19 cellular contexts compared by ENCODE assay signal in genomic region chr11:445765-446588, GRCh38. TPM values are rescaled to one million over a fixed set of nuclear protein-coding genes. Genes with fewer than 3 reads are reported as not detected.
DNase-seq lines count a peak whose midpoint lies in the region; ATAC-seq and TF ChIP-seq lines count a peak whose summit lies in the region.
"Had no signal": no experiment of that assay in that cellular context is flagged by ENCODE, and none has a peak within 500 bp of the region (broad histone marks: within the 10 kb centered on the region; RNA-seq: fewer than 3 reads in every experiment).

No MANE protein-coding gene starts in this region.

- TF ChIP-seq POLR2A in IMR-90 (IDR thresholded peaks at IDR 0.05; ENCODE audit: low read depth, low read length), result no peak

- CTCF ChIA-PET in activated CD4-positive, alpha-beta T cell treated with anti-CD3 and anti-CD28 coated beads, Interleukin-2, amount 10 ng/mL, durations not matched to agents 7 days and 5 days (lab: Charles Lee), result interaction anchor here (0.6 to 5.2 kb wide), 4 partner anchors 15 to 239 kb away, joined by 3 to 20 read pairs (median 4); partner anchors contain the start of genes BET1L, RIC8A and SIGIRR
- CTCF ChIA-PET in IMR-90 (lab: Yijun Ruan, JAX), result no interaction called here

- H4K20me1 ChIP-seq in IMR-90 (ENCODE audit: insufficient read depth, low read length), result peaks cover 3% of the 10 kb centered on the region; the same call in 1 of the 2 replicates
- no peaks in the 10 kb centered on the region for H4K20me1 ChIP-seq in neural progenitor cell (ENCODE audit: low read depth)
- no peaks in the 10 kb centered on the region for H4K20me1 ChIP-seq in H9 (ENCODE audit: control insufficient read depth, insufficient read depth, insufficient read length)

- H3K9me3 ChIP-seq in IMR-90 (ENCODE audit: control insufficient read depth, insufficient read depth, low read length) (no peaks in the 10 kb centered on the region), colonic mucosa (no peaks in the 10 kb centered on the region), neural progenitor cell (ENCODE audit: low read depth) (no peaks in the 10 kb centered on the region), H9 (ENCODE audit: control insufficient read depth, low read depth, low read length) (no peaks in the 10 kb centered on the region)
- H3K9me3 ChIP-seq: body of pancreas, SJSA1, tibial nerve had no signal

- ATAC-seq in IMR-90 (ENCODE audit: low read depth), result no peak
- ATAC-seq: body of pancreas, left lobe of liver, natural killer cell had no signal

- H3K79me2 ChIP-seq in neural progenitor cell (ENCODE audit: low read depth) (peaks cover 17% of the 10 kb centered on the region), H9 (ENCODE audit: insufficient read depth, low read length) (no peaks in the 10 kb centered on the region; the same call in 1 of the 2 replicates)

- peak overlapping the region; percentile 69 for H3K27ac Mint-ChIP-seq in activated CD4-positive, alpha-beta T cell treated with anti-CD3 and anti-CD28 coated beads, Interleukin-2, amount 10 ng/mL, durations not matched to agents 7 days and 5 days
- no peak overlapping the region for H3K27ac Mint-ChIP-seq in activated CD4-positive, alpha-beta T cell treated with anti-CD3 and anti-CD28 coated beads, Interleukin-2, amount 10 ng/mL, durations not matched to agents 24 days and 14 days
- H3K27ac Mint-ChIP-seq in neural progenitor cell (peak overlapping the region; percentile 85), H9 (0 out of 7 replicates have a peak overlapping the region, but pooled peaks of 1 of the 3 experiments have one; percentile 44)
- H3K27ac Mint-ChIP-seq: activated CD4-positive, alpha-beta memory T cell treated with anti-CD3 and anti-CD28 coated beads, Interleukin-2, amount 10 ng/mL, durations not matched to agents 7 days and 5 days; natural killer cell had no signal

- H3K18ac ChIP-seq in IMR-90 (ENCODE audit: low read depth, low read length) (no peak overlapping the region), H9 (ENCODE audit: insufficient read length, low read depth, low read length) (no peak overlapping the region)

- in situ Hi-C loops in IMR-90 (cut with MboI; ENCODE audit: low sequenced_read_pairs), result no loop called here

- POLR2A ChIA-PET in activated CD4-positive, alpha-beta T cell treated with anti-CD3 and anti-CD28 coated beads, Interleukin-2, amount 10 ng/mL, durations not matched to agents 7 days and 5 days (lab: Charles Lee), result no interaction called here
- POLR2A ChIA-PET in IMR-90 (lab: Charles Lee; ENCODE audit: unreplicated experiment), result no interaction called here

- no peaks in the 10 kb centered on the region for H3K36me3 ChIP-seq in IMR-90 (ENCODE audit: control insufficient read depth, insufficient read depth, low read length)
- no peaks in the 10 kb centered on the region for H3K36me3 ChIP-seq in colonic mucosa
- no peaks in the 10 kb centered on the region for H3K36me3 ChIP-seq in neural progenitor cell
- H3K36me3 ChIP-seq: tibial nerve had no signal

- H3K9ac ChIP-seq in IMR-90 (ENCODE audit: low read depth, low read length) (no peak overlapping the region), colonic mucosa (ENCODE audit: low read depth in 2 of 2, low read length in 2 of 2) (peak overlapping the region; percentile 73 to 92), neural progenitor cell (no peak overlapping the region), H9 (ENCODE audit: extremely low read depth, insufficient read length, low read length) (no peak overlapping the region)

- H3K4ac ChIP-seq in IMR-90 (ENCODE audit: low read depth, low read length) (no peak overlapping the region), H9 (ENCODE audit: low read depth, low read length) (no peak overlapping the region)

- peak overlapping the region; percentile 5 for H2AK9ac ChIP-seq in IMR-90 (replicated peaks; ENCODE audit: low read depth, low read length, poor library complexity)

- H3K27me3 ChIP-seq in IMR-90 (ENCODE audit: control insufficient read depth, insufficient read depth, low read length) (peaks cover 21% of the 10 kb centered on the region; the same call in 1 of the 2 replicates), colonic mucosa (no peaks in the 10 kb centered on the region), neural progenitor cell (no peaks in the 10 kb centered on the region), H9 (ENCODE audit: insufficient read depth, low read length) (no peaks in the 10 kb centered on the region)
- H3K27me3 ChIP-seq: body of pancreas, SJSA1 had no signal

- H3K56ac ChIP-seq in IMR-90 (ENCODE audit: extremely low read depth, insufficient read depth, low read length), result no peak overlapping the region
- H3K56ac ChIP-seq in H9 (ENCODE audit: insufficient read length, low read depth, low read length), result no peak overlapping the region

- H4K8ac ChIP-seq in IMR-90 (ENCODE audit: low read depth in 2 of 2, low read length in 2 of 2) (no peak overlapping the region), H9 (replicated peaks; ENCODE audit: insufficient read length, low read depth, low read length) (no peak overlapping the region)

- H3K27ac ChIP-seq in IMR-90 (ENCODE audit: insufficient read depth, low read length) (no peak overlapping the region), colonic mucosa (peak overlapping the region; percentile 85), neural progenitor cell (no peak overlapping the region), H9 (ENCODE audit: insufficient read length, low read depth, low read length) (no peak overlapping the region)
- H3K27ac ChIP-seq: body of pancreas, HL-60, SJSA1 had no signal

- H3K14ac ChIP-seq in IMR-90 (replicated peaks; ENCODE audit: low read depth, low read length) (no peak overlapping the region), H9 (ENCODE audit: insufficient read depth, low read length) (no peak overlapping the region)

- BruUV-seq in IMR-90 (replicated peaks; lab: Mats Ljungman, UMichigan), result no TSS peak

- no peak for TF ChIP-seq RAD21 in IMR-90 (IDR thresholded peaks at IDR 0.05; ENCODE audit: low read length)

- H2AK5ac ChIP-seq in IMR-90 (ENCODE audit: low read depth, low read length) (no peak overlapping the region), H9 (ENCODE audit: insufficient read length, low read length) (no peak overlapping the region)

- H4K5ac ChIP-seq in IMR-90 (ENCODE audit: low read depth, low read length), result no peak overlapping the region
- H4K5ac ChIP-seq in H9 (ENCODE audit: insufficient read length, low read depth, low read length), result no peak overlapping the region

- dilution Hi-C loops in IMR-90 (cut with HindIII; ENCODE audit: low sequenced_read_pairs, unreplicated experiment), result no loop called here

- no peak overlapping the region for H4K91ac ChIP-seq in IMR-90 (ENCODE audit: insufficient read depth, low read depth, low read length)
- no peak overlapping the region for H4K91ac ChIP-seq in H9 (ENCODE audit: insufficient read length, low read depth, low read length)

- peaks cover 10% of the 10 kb centered on the region for H3K23me2 ChIP-seq in H9 (ENCODE audit: insufficient read length, low read depth, low read length, poor library complexity, severe bottlenecking)

- intact Hi-C loops in activated CD4-positive, alpha-beta T cell treated with anti-CD3 and anti-CD28 coated beads, Interleukin-2, amount 10 ng/mL, durations not matched to agents 24 days and 14 days (cut with micrococcal nuclease), result no loop called here
- intact Hi-C loops in IMR-90 (cut with micrococcal nuclease) (loop anchor here (5.0 to 10.0 kb wide), 2 partner anchors 81 to 239 kb away; partner anchors contain the start of genes B4GALNT4, BET1L and RIC8A), colonic mucosa (cut with DNase I) (loop anchor here (5.0 kb wide), 1 partner anchor 39 kb away; no protein-coding TSS in a partner anchor)

- H3K4me2 ChIP-seq in IMR-90 (ENCODE audit: low read depth, low read length) (no peak overlapping the region), neural progenitor cell (no peak overlapping the region), H9 (ENCODE audit: insufficient read depth, insufficient read length, low read length) (no peak overlapping the region)

- H3K4me1 ChIP-seq in IMR-90 (ENCODE audit: control insufficient read depth, insufficient read depth, low read length) (peaks cover 3% of the 10 kb centered on the region; the same call in 1 of the 2 replicates), colonic mucosa (peaks cover 8% of the 10 kb centered on the region), neural progenitor cell (peaks cover 10% of the 10 kb centered on the region), H9 (ENCODE audit: insufficient read depth, low read length) (no peaks in the 10 kb centered on the region)

- no peak overlapping the region for H3K4me3 ChIP-seq in IMR-90 (ENCODE audit: insufficient read depth, low read depth, low read length)
- no peak overlapping the region for H3K4me3 ChIP-seq in colonic mucosa
- H3K4me3 ChIP-seq in neural progenitor cell, result no peak overlapping the region
- H3K4me3 ChIP-seq: body of pancreas, SJSA1, tibial nerve had no signal

- H2BK15ac ChIP-seq in IMR-90 (ENCODE audit: low read depth, low read length) (no peak overlapping the region), H9 (ENCODE audit: low read depth, low read length) (no peak overlapping the region)

- DNase-seq in activated CD4-positive, alpha-beta T cell treated with anti-CD3 and anti-CD28 coated beads, Interleukin-2, amount 10 ng/mL, durations not matched to agents 7 days and 5 days, result no peak
- DNase-seq in activated CD4-positive, alpha-beta T cell treated with anti-CD3 and anti-CD28 coated beads, Interleukin-2, amount 10 ng/mL, durations not matched to agents 24 days and 14 days, result no peak
- DNase-seq in IMR-90 (no peak), colonic mucosa (peak; percentile 84), neural progenitor cell (ENCODE audit: low spot score) (no peak), H9 (no peak), activated gamma-delta T cell (lab: John Stamatoyannopoulos, UW) (no peak), HT-29 (ENCODE audit: low spot score) (no peak)
- DNase-seq: activated CD4-positive, alpha-beta memory T cell treated with anti-CD3 and anti-CD28 coated beads, Interleukin-2, amount 10 ng/mL, durations not matched to agents 7 days and 5 days; body of pancreas; Karpas-422; natural killer cell; NK-92 treated with Interleukin-12 subunit alpha and Interleukin-12 subunit beta, amount 100 ng/mL, for 24 hours; stimulated activated CD4-positive, alpha-beta T cell treated with anti-CD3 and anti-CD28 coated beads, Interleukin-2, amount 100 ng/mL, for 48 hours; stimulated activated CD8-positive, alpha-beta memory T cell treated with anti-CD3 and anti-CD28 coated beads, Interleukin-4, amount 100 ng/mL, for 48 hours had no signal

- H3K4me1 Mint-ChIP-seq in activated CD4-positive, alpha-beta T cell treated with anti-CD3 and anti-CD28 coated beads, Interleukin-2, amount 10 ng/mL, durations not matched to agents 7 days and 5 days, result peaks cover 23% of the 10 kb centered on the region
- peaks cover 8% of the 10 kb centered on the region for H3K4me1 Mint-ChIP-seq in activated CD4-positive, alpha-beta T cell treated with anti-CD3 and anti-CD28 coated beads, Interleukin-2, amount 10 ng/mL, durations not matched to agents 24 days and 14 days
- H3K4me1 Mint-ChIP-seq in neural progenitor cell (peaks cover 19% of the 10 kb centered on the region), H9 (peaks cover 11 to 17% of the 10 kb centered on the region in 2 experiments)

- H3K9me3 Mint-ChIP-seq in activated CD4-positive, alpha-beta T cell treated with anti-CD3 and anti-CD28 coated beads, Interleukin-2, amount 10 ng/mL, durations not matched to agents 7 days and 5 days, result no peaks in the 10 kb centered on the region
- no peaks in the 10 kb centered on the region for H3K9me3 Mint-ChIP-seq in activated CD4-positive, alpha-beta T cell treated with anti-CD3 and anti-CD28 coated beads, Interleukin-2, amount 10 ng/mL, durations not matched to agents 24 days and 14 days
- no peaks in the 10 kb centered on the region for H3K9me3 Mint-ChIP-seq in neural progenitor cell
- peaks cover 0 to 2% of the 10 kb centered on the region in 2 experiments; a peak in 1 of 5 replicates for H3K9me3 Mint-ChIP-seq in H9
- H3K9me3 Mint-ChIP-seq: activated CD4-positive, alpha-beta memory T cell treated with anti-CD3 and anti-CD28 coated beads, Interleukin-2, amount 10 ng/mL, durations not matched to agents 7 days and 5 days; natural killer cell had no signal

- peaks cover 2% of the 10 kb centered on the region for H3K36me3 Mint-ChIP-seq in activated CD4-positive, alpha-beta T cell treated with anti-CD3 and anti-CD28 coated beads, Interleukin-2, amount 10 ng/mL, durations not matched to agents 7 days and 5 days (ENCODE audit: low read depth)
- peaks cover 2% of the 10 kb centered on the region for H3K36me3 Mint-ChIP-seq in activated CD4-positive, alpha-beta T cell treated with anti-CD3 and anti-CD28 coated beads, Interleukin-2, amount 10 ng/mL, durations not matched to agents 24 days and 14 days (ENCODE audit: low read depth)
- H3K36me3 Mint-ChIP-seq in neural progenitor cell, result peaks cover 2% of the 10 kb centered on the region
- no peaks in the 10 kb centered on the region; a peak in 1 of 7 replicates for H3K36me3 Mint-ChIP-seq in H9 (ENCODE audit: insufficient read depth in 1 of 3, low read depth in 3 of 3)
- H3K36me3 Mint-ChIP-seq: natural killer cell had no signal

- H3K27me3 Mint-ChIP-seq in activated CD4-positive, alpha-beta T cell treated with anti-CD3 and anti-CD28 coated beads, Interleukin-2, amount 10 ng/mL, durations not matched to agents 7 days and 5 days, result peaks cover 8% of the 10 kb centered on the region
- H3K27me3 Mint-ChIP-seq in activated CD4-positive, alpha-beta T cell treated with anti-CD3 and anti-CD28 coated beads, Interleukin-2, amount 10 ng/mL, durations not matched to agents 24 days and 14 days, result peaks cover 8% of the 10 kb centered on the region
- H3K27me3 Mint-ChIP-seq in neural progenitor cell (ENCODE audit: insufficient read depth, low read depth) (peaks cover 2% of the 10 kb centered on the region), H9 (ENCODE audit: low read depth) (peaks cover 5% of the 10 kb centered on the region)

- H2BK20ac ChIP-seq in IMR-90 (ENCODE audit: low read depth, low read length) (no peak overlapping the region), H9 (ENCODE audit: low read depth, low read length, poor library complexity, severe bottlenecking) (no peak overlapping the region)

- H2BK120ac ChIP-seq in IMR-90 (ENCODE audit: low read depth, low read length), result no peak overlapping the region
- no peak overlapping the region for H2BK120ac ChIP-seq in H9 (ENCODE audit: low read depth, low read length, poor library complexity, severe bottlenecking)

- H3T11ph ChIP-seq in H9 (ENCODE audit: low read length), result no peak overlapping the region

- H3K9me1 ChIP-seq in IMR-90 (ENCODE audit: insufficient read depth, low read length), result no peaks in the 10 kb centered on the region

- no peak overlapping the region for H2BK12ac ChIP-seq in H9 (ENCODE audit: insufficient read length, low read depth, low read length)

- H3K4me3 Mint-ChIP-seq in activated CD4-positive, alpha-beta T cell treated with anti-CD3 and anti-CD28 coated beads, Interleukin-2, amount 10 ng/mL, durations not matched to agents 7 days and 5 days, result no peak overlapping the region
- no peak overlapping the region for H3K4me3 Mint-ChIP-seq in activated CD4-positive, alpha-beta T cell treated with anti-CD3 and anti-CD28 coated beads, Interleukin-2, amount 10 ng/mL, durations not matched to agents 24 days and 14 days
- H3K4me3 Mint-ChIP-seq in neural progenitor cell (no peak overlapping the region), H9 (no peak overlapping the region)
- H3K4me3 Mint-ChIP-seq: natural killer cell had no signal

- H3K23ac ChIP-seq in IMR-90 (ENCODE audit: low read depth, low read length) (no peak overlapping the region), H9 (ENCODE audit: insufficient read length, low read depth, low read length) (no peak overlapping the region)

- H3K79me1 ChIP-seq in IMR-90 (ENCODE audit: low read depth in 1 of 2, low read length in 2 of 2), result peaks cover 0 to 12% of the 10 kb centered on the region in 2 experiments; a peak in 3 of 4 replicates
- no peaks in the 10 kb centered on the region for H3K79me1 ChIP-seq in H9 (ENCODE audit: insufficient read depth, low read depth, low read length, poor library complexity, severe bottlenecking)

- WGBS in IMR-90 (ENCODE audit: extremely low coverage in 2 of 2, insufficient read length in 1 of 2), 2 experiments, result 62% methylated on average over 7 of the region's 20 CpGs; no CpG with 5 or more reads in 1 of the 2 experiments
- no CpG with 5 or more reads among the region's 20 CpGs for WGBS in H9 (ENCODE audit: extremely low coverage, insufficient read length, low lambda C conversion rate)

- peak overlapping the region; percentile 58 for H2AFZ ChIP-seq in IMR-90 (replicated peaks; ENCODE audit: low read length, poor library complexity)
- H2AFZ ChIP-seq in neural progenitor cell (replicated peaks), result no peak overlapping the region
- no peak overlapping the region for H2AFZ ChIP-seq in H9 (ENCODE audit: low read length)

- peaks cover 30% of the 10 kb centered on the region for H3F3A ChIP-seq in neural progenitor cell (ENCODE audit: low read depth)

- H2BK5ac ChIP-seq in IMR-90 (ENCODE audit: low read depth, low read length, poor library complexity, severe bottlenecking) (no peak overlapping the region), H9 (ENCODE audit: insufficient read length, low read length) (no peak overlapping the region)

- no peak for TF ChIP-seq CTCF in IMR-90 (conservative IDR thresholded peaks at IDR 0.05; ENCODE audit: low read depth, low read length)
- TF ChIP-seq CTCF in colonic mucosa (IDR thresholded peaks at IDR 0.05), result no peak
- TF ChIP-seq CTCF in neural progenitor cell (IDR thresholded peaks at IDR 0.05), result no peak
- TF ChIP-seq CTCF in H9 (conservative IDR thresholded peaks at IDR 0.05), result no peak

RNA-seq across cellular contexts. Expression of gene PTDSS2, which starts 4.1 kb away (rescaled TPM):
- 10 to 100 TPM; 22.7 to 25.2 TPM for total RNA-seq in activated CD4-positive, alpha-beta T cell treated with anti-CD3 and anti-CD28 coated beads, Interleukin-2, amount 10 ng/mL, durations not matched to agents 7 days and 5 days
- 31.0 and 31.8 TPM in 2 replicates for total RNA-seq in activated CD4-positive, alpha-beta T cell treated with anti-CD3 and anti-CD28 coated beads, Interleukin-2, amount 10 ng/mL, durations not matched to agents 24 days and 14 days
- total RNA-seq in IMR-90 (2012; rRNA removed), result 21.4 and 23.5 TPM in 2 replicates
- 26.6 and 29.8 TPM in 2 replicates for polyA plus RNA-seq in IMR-90 (2012; rRNA removed)
- 32.6 and 35.1 TPM in 2 replicates for polyA plus RNA-seq in IMR-90 (2012; cell fraction: cytosol; rRNA removed)
- polyA plus RNA-seq in IMR-90 (2012; cell fraction: nucleus; rRNA removed; ENCODE audit: low replicate concordance), result 129 and 308 TPM in 2 replicates
- 10 to 100 TPM; 20.6 to 27.6 TPM for total RNA-seq in colonic mucosa
- 24.7 and 44.2 TPM in 2 replicates for total RNA-seq in neural progenitor cell (ENCODE audit: low replicate concordance)
- 53.4 and 55.3 TPM in 2 replicates for total RNA-seq in H9 (2021)
- total RNA-seq in HT-29 (2014; rRNA removed; shearing (Covaris generic)), result 56.6 and 63.4 TPM in 2 replicates

RNA-seq across cellular contexts. Expression of gene ANO9, which starts 4.2 kb away (rescaled TPM):
- total RNA-seq in activated CD4-positive, alpha-beta T cell treated with anti-CD3 and anti-CD28 coated beads, Interleukin-2, amount 10 ng/mL, durations not matched to agents 7 days and 5 days, result 10 to 100 TPM; 88.2 to 94.2 TPM
- 35.4 and 36.9 TPM in 2 replicates for total RNA-seq in activated CD4-positive, alpha-beta T cell treated with anti-CD3 and anti-CD28 coated beads, Interleukin-2, amount 10 ng/mL, durations not matched to agents 24 days and 14 days
- total RNA-seq in IMR-90 (2012; rRNA removed) (not detected in 2 replicates), colonic mucosa (100 to 1,000 TPM; 121 to 129 TPM), neural progenitor cell (ENCODE audit: low replicate concordance) (1.3 and 4.7 TPM in 2 replicates), H9 (2021) (12.3 and 13.1 TPM in 2 replicates)
- polyA plus RNA-seq in IMR-90 (2012; rRNA removed), result not detected in 2 replicates
- 0.01 TPM in 1 of 2 replicates, not detected in the other for polyA plus RNA-seq in IMR-90 (2012; cell fraction: cytosol; rRNA removed)
- polyA plus RNA-seq in IMR-90 (2012; cell fraction: nucleus; rRNA removed; ENCODE audit: low replicate concordance), result 0.18 and 0.23 TPM in 2 replicates
- total RNA-seq in HT-29 (2014; rRNA removed; shearing (Covaris generic)), result 63.7 and 94.0 TPM in 2 replicates
- total RNA-seq: SJSA1 had no signal

RNA-seq across cellular contexts. Expression of gene SIGIRR, which starts 31.2 kb away (rescaled TPM):
- total RNA-seq in activated CD4-positive, alpha-beta T cell treated with anti-CD3 and anti-CD28 coated beads, Interleukin-2, amount 10 ng/mL, durations not matched to agents 7 days and 5 days, result 100 to 1,000 TPM; 226 to 255 TPM
- 40.7 and 42.7 TPM in 2 replicates for total RNA-seq in activated CD4-positive, alpha-beta T cell treated with anti-CD3 and anti-CD28 coated beads, Interleukin-2, amount 10 ng/mL, durations not matched to agents 24 days and 14 days
- total RNA-seq in IMR-90 (2012; rRNA removed), result 9.4 and 10.9 TPM in 2 replicates
- polyA plus RNA-seq in IMR-90 (2012; rRNA removed), result 27.6 and 33.8 TPM in 2 replicates
- 42.2 and 46.1 TPM in 2 replicates for polyA plus RNA-seq in IMR-90 (2012; cell fraction: cytosol; rRNA removed)
- polyA plus RNA-seq in IMR-90 (2012; cell fraction: nucleus; rRNA removed; ENCODE audit: low replicate concordance), result 45.4 and 109 TPM in 2 replicates
- total RNA-seq in colonic mucosa, result 100 to 1,000 TPM in 1 of 2 donors, 10 to 100 TPM in 1; 91.4 to 177 TPM
- 5.4 and 8.4 TPM in 2 replicates for total RNA-seq in neural progenitor cell (ENCODE audit: low replicate concordance)
- total RNA-seq in H9 (2021), result 85.7 and 89.7 TPM in 2 replicates
- 295 and 312 TPM in 2 replicates for total RNA-seq in HT-29 (2014; rRNA removed; shearing (Covaris generic))

RNA-seq across cellular contexts. Expression of gene PKP3, which starts 52.0 kb away (rescaled TPM):
- not detected for total RNA-seq in activated CD4-positive, alpha-beta T cell treated with anti-CD3 and anti-CD28 coated beads, Interleukin-2, amount 10 ng/mL, durations not matched to agents 7 days and 5 days
- total RNA-seq in activated CD4-positive, alpha-beta T cell treated with anti-CD3 and anti-CD28 coated beads, Interleukin-2, amount 10 ng/mL, durations not matched to agents 24 days and 14 days, result not detected in 2 replicates
- total RNA-seq in IMR-90 (2012; rRNA removed), result 1.4 and 2.2 TPM in 2 replicates
- 1.5 and 2.6 TPM in 2 replicates for polyA plus RNA-seq in IMR-90 (2012; rRNA removed)
- polyA plus RNA-seq in IMR-90 (2012; cell fraction: cytosol; rRNA removed), result 2.0 TPM in 2 replicates
- 2.4 and 8.5 TPM in 2 replicates for polyA plus RNA-seq in IMR-90 (2012; cell fraction: nucleus; rRNA removed; ENCODE audit: low replicate concordance)
- total RNA-seq in colonic mucosa, result 100 to 1,000 TPM; 167 to 247 TPM
- 6.5 and 8.5 TPM in 2 replicates for total RNA-seq in neural progenitor cell (ENCODE audit: low replicate concordance)
- total RNA-seq in H9 (2021), result 41.7 and 43.8 TPM in 2 replicates
- total RNA-seq in HT-29 (2014; rRNA removed; shearing (Covaris generic)), result 284 and 306 TPM in 2 replicates
- total RNA-seq: activated CD4-positive, alpha-beta memory T cell treated with anti-CD3 and anti-CD28 coated beads, Interleukin-2, amount 10 ng/mL, durations not matched to agents 7 days and 5 days had no signal

Comparison
In these comparisons a context has a peak if more than half of its experiments do, and no peak if none do; other contexts are left out.
1. H3K9ac ChIP-seq: peak in colonic mucosa (2 of 2); none in IMR-90 (single experiment), neural progenitor cell (single experiment) and H9 (single experiment).